ENCODE assay signal across 9 cellular contexts in genomic region chr2:134282638-134283400, GRCh38. TPM values are rescaled to one million over a fixed set of nuclear protein-coding genes. Genes with fewer than 3 reads are reported as not detected.
A peak's percentile ranks its signal among the peaks of the same experiment; 100 is the strongest.
DNase-seq lines count a peak whose midpoint lies in the region; ATAC-seq lines count a peak whose summit lies in the region.
"Had no signal": no experiment of that assay in that cellular context is flagged by ENCODE, and none has a peak within 500 bp of the region (broad histone marks: within the 10 kb centered on the region; RNA-seq: fewer than 3 reads in every experiment).

No MANE protein-coding gene starts in this region.

- intact Hi-C loops in naive thymus-derived CD4-positive, alpha-beta T cell (cut with micrococcal nuclease): loop anchor here (1.0 to 2.0 kb wide), 3 partner anchors 7 to 36 kb away; no protein-coding TSS in a partner anchor

- ATAC-seq in GM18520 (IDR thresholded peaks at IDR 0.05; ENCODE audit: unreplicated experiment) (peak; percentile 93), HG02642 (IDR thresholded peaks at IDR 0.05; ENCODE audit: poor library complexity, unreplicated experiment) (peak; percentile 90)
- ATAC-seq in naive thymus-derived CD4-positive, alpha-beta T cell: peak; percentile 75

- H3K9me3 ChIP-seq in naive thymus-derived CD4-positive, alpha-beta T cell (ENCODE audit: control insufficient read depth in 2 of 3, low read length in 3 of 3): no peaks in the 10 kb centered on the region
- H3K9me3 ChIP-seq: pancreas had no signal

- H3K27me3 Mint-ChIP-seq in naive thymus-derived CD4-positive, alpha-beta T cell: peaks cover 0 to 8% (median 0%) of the 10 kb centered on the region in 5 donors

- peaks cover 32 to 47% of the 10 kb centered on the region in 2 donors for H3K4me1 ChIP-seq in naive thymus-derived CD4-positive, alpha-beta T cell (ENCODE audit: control insufficient read depth in 2 of 2, insufficient read depth in 2 of 2, low read length in 2 of 2)

- no peak overlapping the region for H3K4me3 ChIP-seq in naive thymus-derived CD4-positive, alpha-beta T cell (ENCODE audit: low read length)
- H3K4me3 ChIP-seq: pancreas had no signal

- H3K36me3 Mint-ChIP-seq in naive thymus-derived CD4-positive, alpha-beta T cell: peaks cover 0 to 28% (median 10%) of the 10 kb centered on the region in 5 donors

- CTCF ChIA-PET in naive thymus-derived CD4-positive, alpha-beta T cell (lab: Charles Lee): no interaction called here

- no peaks in the 10 kb centered on the region for H3K27me3 ChIP-seq in naive thymus-derived CD4-positive, alpha-beta T cell (ENCODE audit: control insufficient read depth in 2 of 2, insufficient read depth in 2 of 2, low read length in 2 of 2)
- H3K27me3 ChIP-seq: pancreas had no signal

- no peaks in the 10 kb centered on the region for H3K9me3 Mint-ChIP-seq in naive thymus-derived CD4-positive, alpha-beta T cell

- no peaks in the 10 kb centered on the region for H3K36me3 ChIP-seq in naive thymus-derived CD4-positive, alpha-beta T cell (ENCODE audit: control insufficient read depth in 2 of 3, insufficient read depth in 3 of 3, low read length in 3 of 3)
- H3K36me3 ChIP-seq: pancreas had no signal

- POLR2A ChIA-PET in naive thymus-derived CD4-positive, alpha-beta T cell (lab: Charles Lee): interaction anchor here (0.6 to 1.3 kb wide), 4 partner anchors 12 to 60 kb away, joined by 3 to 4 read pairs (median 4); no protein-coding TSS in a partner anchor

- peaks cover 15 to 69% (median 54%) of the 10 kb centered on the region in 7 donors for H3K4me1 Mint-ChIP-seq in naive thymus-derived CD4-positive, alpha-beta T cell

- H3K27ac ChIP-seq in naive thymus-derived CD4-positive, alpha-beta T cell (ENCODE audit: low read depth, low read length): peak overlapping the region; percentile 33
- H3K27ac ChIP-seq: pancreas had no signal

- peak overlapping the region; percentile 53 to 86 (median 65) for H3K4me3 Mint-ChIP-seq in naive thymus-derived CD4-positive, alpha-beta T cell

- peak overlapping the region; percentile 72 to 96 (median 91) for H3K27ac Mint-ChIP-seq in naive thymus-derived CD4-positive, alpha-beta T cell

- DNase-seq in NOMO-1 (lab: John Stamatoyannopoulos, UW; ENCODE audit: unreplicated experiment in 2 of 2) (peak; percentile 6 to 31), NCI-H1694 treated with DMSO at 0.1 percent for 48 hours (lab: John Stamatoyannopoulos, UW) (no peak), DMS79 treated with DMSO at 0.1 percent for 48 hours (lab: John Stamatoyannopoulos, UW) (no peak), NCI-H2029 (lab: John Stamatoyannopoulos, UW) (no peak), nucleus accumbens (lab: John Stamatoyannopoulos, UW) (no peak)
- DNase-seq in naive thymus-derived CD4-positive, alpha-beta T cell: peak in 5 of 9 donors; percentile 13 to 46 (median 28)
- DNase-seq: pancreas had no signal

RNA-seq across cellular contexts. Expression of gene MGAT5, which starts 28.9 kb away (rescaled TPM):
- total RNA-seq in naive thymus-derived CD4-positive, alpha-beta T cell: 10 to 100 TPM; 35.5 to 48.0 (median 40.3) TPM
- 1 to 10 TPM; 5.3 to 8.5 TPM for polyA plus RNA-seq in naive thymus-derived CD4-positive, alpha-beta T cell

Comparison
In these comparisons a context has a peak if more than half of its experiments do, and no peak if none do; other contexts are left out.
1. DNase-seq: peak in NOMO-1 (2 of 2) and naive thymus-derived CD4-positive, alpha-beta T cell (5 of 9); none in NCI-H1694 treated with DMSO at 0.1 percent for 48 hours (single experiment), DMS79 treated with DMSO at 0.1 percent for 48 hours (single experiment), NCI-H2029 (single experiment) and nucleus accumbens (0 of 56).
2. Peak in every context shown above with its lines, with median percentiles within 50 percentile points of each other: ATAC-seq.